ENCODE assay signal across 1 cellular context in the genomic region with DNA sequence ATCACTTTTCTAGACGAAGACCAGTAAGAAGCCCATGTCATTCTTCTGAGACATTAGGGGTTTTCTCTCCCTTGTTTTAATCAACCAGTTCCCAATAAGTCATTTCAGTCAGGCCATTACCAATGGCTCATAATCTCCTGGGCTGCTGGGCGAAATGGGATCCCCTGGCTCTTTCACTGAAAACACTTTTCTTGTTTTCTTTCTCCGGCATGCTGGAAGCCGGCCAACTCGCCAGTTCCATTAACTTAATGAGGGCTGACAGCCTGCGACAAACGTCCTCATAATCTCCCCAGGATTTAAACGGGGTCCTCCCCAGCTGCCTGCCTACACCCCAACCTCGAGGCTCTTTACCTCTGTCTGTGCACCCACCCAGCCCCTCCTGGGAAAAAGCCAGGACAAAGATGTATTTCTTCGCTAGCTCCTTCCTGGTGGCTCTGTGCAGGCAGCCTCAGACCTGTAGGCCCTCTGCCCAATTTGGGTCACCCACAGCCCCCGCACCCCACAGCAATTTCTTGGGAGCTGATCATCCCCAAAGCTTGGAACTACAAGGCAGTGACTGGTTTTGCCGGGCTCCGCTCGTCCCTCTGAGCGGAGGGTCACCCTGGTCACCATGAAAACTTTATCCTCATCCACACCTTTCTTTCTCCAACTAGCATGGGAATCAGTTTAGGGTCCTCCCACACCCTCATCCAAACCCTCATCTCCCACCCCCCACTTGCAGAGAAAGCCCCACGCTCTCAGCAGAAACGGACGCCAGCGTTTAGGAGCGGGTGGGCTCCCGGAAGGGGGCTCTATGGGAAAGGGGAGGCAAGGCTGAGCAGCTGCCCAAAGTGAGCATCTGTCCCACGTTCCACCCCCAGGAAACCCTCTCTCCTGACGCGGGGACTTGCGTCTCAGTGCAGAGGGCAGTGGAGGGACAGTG.
TF ChIP-seq lines count a peak whose summit lies in the region.

No MANE protein-coding gene starts in this region.

TF ChIP-seq in HepG2, 621 proteins besides CTCF, POLR2A, EP300 and RAD21 (continued from another document):
- TF ChIP-seq, protein P1, sequence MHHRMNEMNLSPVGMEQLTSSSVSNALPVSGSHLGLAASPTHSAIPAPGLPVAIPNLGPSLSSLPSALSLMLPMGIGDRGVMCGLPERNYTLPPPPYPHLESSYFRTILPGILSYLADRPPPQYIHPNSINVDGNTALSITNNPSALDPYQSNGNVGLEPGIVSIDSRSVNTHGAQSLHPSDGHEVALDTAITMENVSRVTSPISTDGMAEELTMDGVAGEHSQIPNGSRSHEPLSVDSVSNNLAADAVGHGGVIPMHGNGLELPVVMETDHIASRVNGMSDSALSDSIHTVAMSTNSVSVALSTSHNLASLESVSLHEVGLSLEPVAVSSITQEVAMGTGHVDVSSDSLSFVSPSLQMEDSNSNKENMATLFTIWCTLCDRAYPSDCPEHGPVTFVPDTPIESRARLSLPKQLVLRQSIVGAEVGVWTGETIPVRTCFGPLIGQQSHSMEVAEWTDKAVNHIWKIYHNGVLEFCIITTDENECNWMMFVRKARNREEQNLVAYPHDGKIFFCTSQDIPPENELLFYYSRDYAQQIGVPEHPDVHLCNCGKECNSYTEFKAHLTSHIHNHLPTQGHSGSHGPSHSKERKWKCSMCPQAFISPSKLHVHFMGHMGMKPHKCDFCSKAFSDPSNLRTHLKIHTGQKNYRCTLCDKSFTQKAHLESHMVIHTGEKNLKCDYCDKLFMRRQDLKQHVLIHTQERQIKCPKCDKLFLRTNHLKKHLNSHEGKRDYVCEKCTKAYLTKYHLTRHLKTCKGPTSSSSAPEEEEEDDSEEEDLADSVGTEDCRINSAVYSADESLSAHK (CRISPR knock-in tag; IDR thresholded peaks at IDR 0.05; ENCODE audit: borderline replicate concordance) = no peak
- TF ChIP-seq CCDC6 (CRISPR knock-in tag; IDR thresholded peaks at IDR 0.05) (no peak), EHMT2 (IDR thresholded peaks at IDR 0.05; ENCODE audit: borderline replicate concordance, low read depth, low read length) (no peak), ZNF543 (CRISPR knock-in tag; IDR thresholded peaks at IDR 0.05) (no peak), ZNF382 (CRISPR knock-in tag; IDR thresholded peaks at IDR 0.05; ENCODE audit: borderline replicate concordance) (no peak), RFX5 (IDR thresholded peaks at IDR 0.05; ENCODE audit: low read depth, low read length) (no peak), GABPA (IDR thresholded peaks at IDR 0.05; ENCODE audit: low read depth, low read length) (no peak), GABPA (CRISPR knock-in tag; IDR thresholded peaks at IDR 0.05; ENCODE audit: low read depth) (no peak)
- TF ChIP-seq, protein P2, sequence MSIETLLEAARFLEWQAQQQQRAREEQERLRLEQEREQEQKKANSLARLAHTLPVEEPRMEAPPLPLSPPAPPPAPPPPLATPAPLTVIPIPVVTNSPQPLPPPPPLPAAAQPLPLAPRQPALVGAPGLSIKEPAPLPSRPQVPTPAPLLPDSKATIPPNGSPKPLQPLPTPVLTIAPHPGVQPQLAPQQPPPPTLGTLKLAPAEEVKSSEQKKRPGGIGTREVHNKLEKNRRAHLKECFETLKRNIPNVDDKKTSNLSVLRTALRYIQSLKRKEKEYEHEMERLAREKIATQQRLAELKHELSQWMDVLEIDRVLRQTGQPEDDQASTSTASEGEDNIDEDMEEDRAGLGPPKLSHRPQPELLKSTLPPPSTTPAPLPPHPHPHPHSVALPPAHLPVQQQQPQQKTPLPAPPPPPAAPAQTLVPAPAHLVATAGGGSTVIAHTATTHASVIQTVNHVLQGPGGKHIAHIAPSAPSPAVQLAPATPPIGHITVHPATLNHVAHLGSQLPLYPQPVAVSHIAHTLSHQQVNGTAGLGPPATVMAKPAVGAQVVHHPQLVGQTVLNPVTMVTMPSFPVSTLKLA (IDR thresholded peaks at IDR 0.05) = no peak
